ENCODE assay signal across 1 cellular context in the genomic region with DNA sequence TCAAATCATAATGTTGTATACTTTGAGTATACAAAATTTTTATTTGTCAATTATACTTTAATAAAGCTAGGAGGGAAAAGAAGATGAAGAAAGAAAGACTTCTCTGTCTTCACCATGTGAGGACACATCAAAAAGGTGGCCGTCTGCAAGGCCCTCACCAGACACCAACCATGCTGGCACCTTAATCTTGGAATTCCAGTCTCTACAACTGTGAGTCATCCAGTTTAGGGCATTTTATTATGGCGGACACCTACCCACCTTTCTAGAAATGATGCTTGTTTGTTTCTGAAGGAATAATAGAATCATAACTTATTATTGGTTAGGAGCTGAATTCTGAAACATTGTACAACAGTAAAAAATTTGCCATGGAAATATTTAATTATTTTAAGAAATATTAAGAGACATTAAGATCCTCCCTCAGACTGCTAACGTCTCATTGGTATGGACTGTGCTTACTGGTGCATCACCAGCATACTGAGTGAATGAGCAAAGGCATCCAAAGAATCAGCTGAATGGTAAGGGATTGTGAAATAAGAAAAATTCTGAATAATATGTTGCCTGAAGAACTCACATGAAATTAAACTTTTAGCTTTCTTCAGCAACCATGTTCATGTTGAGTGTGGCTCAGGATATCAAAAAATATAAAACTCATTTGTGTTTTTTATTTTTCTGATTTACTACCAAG.
TF ChIP-seq lines count a peak whose summit lies in the region.

No MANE protein-coding gene starts in this region.

TF ChIP-seq in HCT116, 20 proteins besides CTCF, POLR2A, EP300 and RAD21 (continued from another document):
- TF ChIP-seq, protein P1, sequence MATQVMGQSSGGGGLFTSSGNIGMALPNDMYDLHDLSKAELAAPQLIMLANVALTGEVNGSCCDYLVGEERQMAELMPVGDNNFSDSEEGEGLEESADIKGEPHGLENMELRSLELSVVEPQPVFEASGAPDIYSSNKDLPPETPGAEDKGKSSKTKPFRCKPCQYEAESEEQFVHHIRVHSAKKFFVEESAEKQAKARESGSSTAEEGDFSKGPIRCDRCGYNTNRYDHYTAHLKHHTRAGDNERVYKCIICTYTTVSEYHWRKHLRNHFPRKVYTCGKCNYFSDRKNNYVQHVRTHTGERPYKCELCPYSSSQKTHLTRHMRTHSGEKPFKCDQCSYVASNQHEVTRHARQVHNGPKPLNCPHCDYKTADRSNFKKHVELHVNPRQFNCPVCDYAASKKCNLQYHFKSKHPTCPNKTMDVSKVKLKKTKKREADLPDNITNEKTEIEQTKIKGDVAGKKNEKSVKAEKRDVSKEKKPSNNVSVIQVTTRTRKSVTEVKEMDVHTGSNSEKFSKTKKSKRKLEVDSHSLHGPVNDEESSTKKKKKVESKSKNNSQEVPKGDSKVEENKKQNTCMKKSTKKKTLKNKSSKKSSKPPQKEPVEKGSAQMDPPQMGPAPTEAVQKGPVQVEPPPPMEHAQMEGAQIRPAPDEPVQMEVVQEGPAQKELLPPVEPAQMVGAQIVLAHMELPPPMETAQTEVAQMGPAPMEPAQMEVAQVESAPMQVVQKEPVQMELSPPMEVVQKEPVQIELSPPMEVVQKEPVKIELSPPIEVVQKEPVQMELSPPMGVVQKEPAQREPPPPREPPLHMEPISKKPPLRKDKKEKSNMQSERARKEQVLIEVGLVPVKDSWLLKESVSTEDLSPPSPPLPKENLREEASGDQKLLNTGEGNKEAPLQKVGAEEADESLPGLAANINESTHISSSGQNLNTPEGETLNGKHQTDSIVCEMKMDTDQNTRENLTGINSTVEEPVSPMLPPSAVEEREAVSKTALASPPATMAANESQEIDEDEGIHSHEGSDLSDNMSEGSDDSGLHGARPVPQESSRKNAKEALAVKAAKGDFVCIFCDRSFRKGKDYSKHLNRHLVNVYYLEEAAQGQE (IDR thresholded peaks at IDR 0.05; ENCODE audit: low read depth): no peak
- TF ChIP-seq POLR2AphosphoS5 (IDR thresholded peaks at IDR 0.05; ENCODE audit: low read depth, low read length) (no peak), EZH2phosphoT487 (IDR thresholded peaks at IDR 0.05; ENCODE audit: borderline replicate concordance) (no peak), ATF3 (IDR thresholded peaks at IDR 0.05) (no peak), TCF7L2 (IDR thresholded peaks at IDR 0.05; ENCODE audit: borderline replicate concordance, extremely low read depth, insufficient read depth, insufficient read length) (peak; percentile 44)
